Comparison of ENCODE assay signal across 2 cellular contexts in genomic region chr15:38455096-38455495, GRCh38.
TF ChIP-seq lines count a peak whose summit lies in the region.

No MANE protein-coding gene starts in this region.

TF ChIP-seq in A549, 52 proteins besides CTCF, POLR2A, EP300 and RAD21 (continued from another document):
- TF ChIP-seq, protein P1, sequence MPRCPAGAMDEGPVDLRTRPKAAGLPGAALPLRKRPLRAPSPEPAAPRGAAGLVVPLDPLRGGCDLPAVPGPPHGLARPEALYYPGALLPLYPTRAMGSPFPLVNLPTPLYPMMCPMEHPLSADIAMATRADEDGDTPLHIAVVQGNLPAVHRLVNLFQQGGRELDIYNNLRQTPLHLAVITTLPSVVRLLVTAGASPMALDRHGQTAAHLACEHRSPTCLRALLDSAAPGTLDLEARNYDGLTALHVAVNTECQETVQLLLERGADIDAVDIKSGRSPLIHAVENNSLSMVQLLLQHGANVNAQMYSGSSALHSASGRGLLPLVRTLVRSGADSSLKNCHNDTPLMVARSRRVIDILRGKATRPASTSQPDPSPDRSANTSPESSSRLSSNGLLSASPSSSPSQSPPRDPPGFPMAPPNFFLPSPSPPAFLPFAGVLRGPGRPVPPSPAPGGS (IDR thresholded peaks at IDR 0.05), result no peak
- TF ChIP-seq RNF2 (IDR thresholded peaks at IDR 0.05; ENCODE audit: borderline replicate concordance, low read depth) (no peak), TFCP2L1 (CRISPR knock-in tag; IDR thresholded peaks at IDR 0.05) (no peak), USF2 (IDR thresholded peaks at IDR 0.05) (no peak), NR3C1 (IDR thresholded peaks at IDR 0.05) (no peak), FOSL2 (IDR thresholded peaks at IDR 0.05) (no peak), FOSL2 (CRISPR knock-in tag; IDR thresholded peaks at IDR 0.05) (no peak), MAZ (IDR thresholded peaks at IDR 0.05; ENCODE audit: borderline replicate concordance, low read depth, low read length) (no peak), ZNF302 (CRISPR knock-in tag; IDR thresholded peaks at IDR 0.05) (no peak)

TF ChIP-seq in GM23338, 12 proteins besides CTCF, POLR2A, EP300 and RAD21 (continued from another document):
- TF ChIP-seq, protein P2, sequence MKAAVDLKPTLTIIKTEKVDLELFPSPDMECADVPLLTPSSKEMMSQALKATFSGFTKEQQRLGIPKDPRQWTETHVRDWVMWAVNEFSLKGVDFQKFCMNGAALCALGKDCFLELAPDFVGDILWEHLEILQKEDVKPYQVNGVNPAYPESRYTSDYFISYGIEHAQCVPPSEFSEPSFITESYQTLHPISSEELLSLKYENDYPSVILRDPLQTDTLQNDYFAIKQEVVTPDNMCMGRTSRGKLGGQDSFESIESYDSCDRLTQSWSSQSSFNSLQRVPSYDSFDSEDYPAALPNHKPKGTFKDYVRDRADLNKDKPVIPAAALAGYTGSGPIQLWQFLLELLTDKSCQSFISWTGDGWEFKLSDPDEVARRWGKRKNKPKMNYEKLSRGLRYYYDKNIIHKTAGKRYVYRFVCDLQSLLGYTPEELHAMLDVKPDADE (IDR thresholded peaks at IDR 0.05), result no peak
- TF ChIP-seq, protein P3, sequence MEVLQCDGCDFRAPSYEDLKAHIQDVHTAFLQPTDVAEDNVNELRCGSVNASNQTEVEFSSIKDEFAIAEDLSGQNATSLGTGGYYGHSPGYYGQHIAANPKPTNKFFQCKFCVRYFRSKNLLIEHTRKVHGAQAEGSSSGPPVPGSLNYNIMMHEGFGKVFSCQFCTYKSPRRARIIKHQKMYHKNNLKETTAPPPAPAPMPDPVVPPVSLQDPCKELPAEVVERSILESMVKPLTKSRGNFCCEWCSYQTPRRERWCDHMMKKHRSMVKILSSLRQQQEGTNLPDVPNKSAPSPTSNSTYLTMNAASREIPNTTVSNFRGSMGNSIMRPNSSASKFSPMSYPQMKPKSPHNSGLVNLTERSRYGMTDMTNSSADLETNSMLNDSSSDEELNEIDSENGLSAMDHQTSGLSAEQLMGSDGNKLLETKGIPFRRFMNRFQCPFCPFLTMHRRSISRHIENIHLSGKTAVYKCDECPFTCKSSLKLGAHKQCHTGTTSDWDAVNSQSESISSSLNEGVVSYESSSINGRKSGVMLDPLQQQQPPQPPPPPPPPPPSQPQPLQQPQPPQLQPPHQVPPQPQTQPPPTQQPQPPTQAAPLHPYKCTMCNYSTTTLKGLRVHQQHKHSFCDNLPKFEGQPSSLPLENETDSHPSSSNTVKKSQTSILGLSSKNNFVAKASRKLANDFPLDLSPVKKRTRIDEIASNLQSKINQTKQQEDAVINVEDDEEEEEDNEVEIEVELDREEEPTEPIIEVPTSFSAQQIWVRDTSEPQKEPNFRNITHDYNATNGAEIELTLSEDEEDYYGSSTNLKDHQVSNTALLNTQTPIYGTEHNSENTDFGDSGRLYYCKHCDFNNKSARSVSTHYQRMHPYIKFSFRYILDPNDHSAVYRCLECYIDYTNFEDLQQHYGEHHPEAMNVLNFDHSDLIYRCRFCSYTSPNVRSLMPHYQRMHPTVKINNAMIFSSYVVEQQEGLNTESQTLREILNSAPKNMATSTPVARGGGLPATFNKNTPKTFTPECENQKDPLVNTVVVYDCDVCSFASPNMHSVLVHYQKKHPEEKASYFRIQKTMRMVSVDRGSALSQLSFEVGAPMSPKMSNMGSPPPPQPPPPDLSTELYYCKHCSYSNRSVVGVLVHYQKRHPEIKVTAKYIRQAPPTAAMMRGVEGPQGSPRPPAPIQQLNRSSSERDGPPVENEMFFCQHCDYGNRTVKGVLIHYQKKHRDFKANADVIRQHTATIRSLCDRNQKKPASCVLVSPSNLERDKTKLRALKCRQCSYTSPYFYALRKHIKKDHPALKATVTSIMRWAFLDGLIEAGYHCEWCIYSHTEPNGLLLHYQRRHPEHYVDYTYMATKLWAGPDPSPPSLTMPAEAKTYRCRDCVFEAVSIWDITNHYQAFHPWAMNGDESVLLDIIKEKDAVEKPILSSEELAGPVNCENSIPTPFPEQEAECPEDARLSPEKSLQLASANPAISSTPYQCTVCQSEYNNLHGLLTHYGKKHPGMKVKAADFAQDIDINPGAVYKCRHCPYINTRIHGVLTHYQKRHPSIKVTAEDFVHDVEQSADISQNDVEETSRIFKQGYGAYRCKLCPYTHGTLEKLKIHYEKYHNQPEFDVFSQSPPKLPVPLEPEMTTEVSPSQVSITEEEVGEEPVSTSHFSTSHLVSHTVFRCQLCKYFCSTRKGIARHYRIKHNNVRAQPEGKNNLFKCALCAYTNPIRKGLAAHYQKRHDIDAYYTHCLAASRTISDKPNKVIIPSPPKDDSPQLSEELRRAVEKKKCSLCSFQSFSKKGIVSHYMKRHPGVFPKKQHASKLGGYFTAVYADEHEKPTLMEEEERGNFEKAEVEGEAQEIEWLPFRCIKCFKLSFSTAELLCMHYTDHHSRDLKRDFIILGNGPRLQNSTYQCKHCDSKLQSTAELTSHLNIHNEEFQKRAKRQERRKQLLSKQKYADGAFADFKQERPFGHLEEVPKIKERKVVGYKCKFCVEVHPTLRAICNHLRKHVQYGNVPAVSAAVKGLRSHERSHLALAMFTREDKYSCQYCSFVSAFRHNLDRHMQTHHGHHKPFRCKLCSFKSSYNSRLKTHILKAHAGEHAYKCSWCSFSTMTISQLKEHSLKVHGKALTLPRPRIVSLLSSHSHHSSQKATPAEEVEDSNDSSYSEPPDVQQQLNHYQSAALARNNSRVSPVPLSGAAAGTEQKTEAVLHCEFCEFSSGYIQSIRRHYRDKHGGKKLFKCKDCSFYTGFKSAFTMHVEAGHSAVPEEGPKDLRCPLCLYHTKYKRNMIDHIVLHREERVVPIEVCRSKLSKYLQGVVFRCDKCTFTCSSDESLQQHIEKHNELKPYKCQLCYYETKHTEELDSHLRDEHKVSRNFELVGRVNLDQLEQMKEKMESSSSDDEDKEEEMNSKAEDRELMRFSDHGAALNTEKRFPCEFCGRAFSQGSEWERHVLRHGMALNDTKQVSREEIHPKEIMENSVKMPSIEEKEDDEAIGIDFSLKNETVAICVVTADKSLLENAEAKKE (CRISPR knock-in tag; IDR thresholded peaks at IDR 0.05), result no peak
- no peak for TF ChIP-seq CREB1 (CRISPR knock-in tag; IDR thresholded peaks at IDR 0.05; ENCODE audit: low read depth)
- no peak for TF ChIP-seq EZH2 (IDR thresholded peaks at IDR 0.05; ENCODE audit: low read depth, unreplicated experiment)
